Comparison of ENCODE assay signal across 1 cellular context in the genomic region with DNA sequence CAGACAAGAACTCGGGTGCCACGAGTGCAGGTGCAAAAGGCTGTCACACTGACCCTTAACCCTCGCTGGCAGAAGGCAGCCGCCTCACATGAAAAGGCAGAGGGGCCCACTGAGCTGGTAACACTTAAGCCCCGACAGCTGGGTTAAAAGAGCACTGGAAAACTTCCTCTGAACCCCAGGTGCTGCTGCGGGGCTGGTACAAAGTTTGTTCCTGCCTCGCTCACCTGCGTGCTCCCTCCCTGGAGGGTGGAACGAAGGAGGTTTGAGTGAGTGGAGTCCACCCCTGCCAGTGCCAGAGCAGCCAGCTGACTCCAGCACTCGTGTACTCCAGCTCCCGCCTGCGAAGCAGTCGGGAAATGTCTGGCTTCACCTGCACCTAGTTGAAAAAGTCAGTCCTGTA.
TF ChIP-seq lines count a peak whose summit lies in the region.

No MANE protein-coding gene starts in this region.

TF ChIP-seq in H1, 55 proteins besides CTCF, POLR2A, EP300 and RAD21:
- TF ChIP-seq TBP (IDR thresholded peaks at IDR 0.05; ENCODE audit: low read depth, low read length), result no peak
- TF ChIP-seq, protein P1, sequence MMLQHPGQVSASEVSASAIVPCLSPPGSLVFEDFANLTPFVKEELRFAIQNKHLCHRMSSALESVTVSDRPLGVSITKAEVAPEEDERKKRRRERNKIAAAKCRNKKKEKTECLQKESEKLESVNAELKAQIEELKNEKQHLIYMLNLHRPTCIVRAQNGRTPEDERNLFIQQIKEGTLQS (IDR thresholded peaks at IDR 0.05; ENCODE audit: insufficient read depth, low read depth, low read length), result no peak
- TF ChIP-seq POU5F1 (IDR thresholded peaks at IDR 0.05; ENCODE audit: low read depth, low read length), result no peak
- TF ChIP-seq NRF1 (IDR thresholded peaks at IDR 0.05; ENCODE audit: low read depth, low read length), result no peak
- TF ChIP-seq SRF (IDR thresholded peaks at IDR 0.05; ENCODE audit: low read depth, low read length), result no peak
- TF ChIP-seq TCF12 (IDR thresholded peaks at IDR 0.05; ENCODE audit: low read depth, low read length), result no peak
- no peak for TF ChIP-seq CBX5 (IDR thresholded peaks at IDR 0.05; ENCODE audit: low read depth, low read length)
- TF ChIP-seq CREB1 (IDR thresholded peaks at IDR 0.05), result no peak
- TF ChIP-seq, protein P2, sequence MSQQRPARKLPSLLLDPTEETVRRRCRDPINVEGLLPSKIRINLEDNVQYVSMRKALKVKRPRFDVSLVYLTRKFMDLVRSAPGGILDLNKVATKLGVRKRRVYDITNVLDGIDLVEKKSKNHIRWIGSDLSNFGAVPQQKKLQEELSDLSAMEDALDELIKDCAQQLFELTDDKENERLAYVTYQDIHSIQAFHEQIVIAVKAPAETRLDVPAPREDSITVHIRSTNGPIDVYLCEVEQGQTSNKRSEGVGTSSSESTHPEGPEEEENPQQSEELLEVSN (IDR thresholded peaks at IDR 0.05), result no peak
- no peak for TF ChIP-seq BCL11A (IDR thresholded peaks at IDR 0.05; ENCODE audit: low read depth in 2 of 2, low read length in 2 of 2)
- TF ChIP-seq ZNF274 (IDR thresholded peaks at IDR 0.05; ENCODE audit: borderline replicate concordance, extremely low read depth, low read length), result no peak
- TF ChIP-seq BACH1 (IDR thresholded peaks at IDR 0.05; ENCODE audit: low read length), result no peak
- TF ChIP-seq KDM4A (IDR thresholded peaks at IDR 0.05; ENCODE audit: low read depth, low read length, severe bottlenecking), result no peak
- TF ChIP-seq SP1 (IDR thresholded peaks at IDR 0.05; ENCODE audit: low read depth, low read length), result no peak
- no peak for TF ChIP-seq RFX5 (IDR thresholded peaks at IDR 0.05; ENCODE audit: borderline replicate concordance, low read depth, low read length)
- no peak for TF ChIP-seq SP4 (IDR thresholded peaks at IDR 0.05; ENCODE audit: low read length)
- no peak for TF ChIP-seq ASH2L (IDR thresholded peaks at IDR 0.05; ENCODE audit: low read length)
